8 cellular contexts compared by ENCODE assay signal in genomic region chr17:82098169-82098938, GRCh38. TPM values are rescaled to one million over a fixed set of nuclear protein-coding genes. Genes with fewer than 3 reads are reported as not detected.
A peak's percentile ranks its signal among the peaks of the same experiment; 100 is the strongest.
DNase-seq lines count a peak whose midpoint lies in the region; ATAC-seq and TF ChIP-seq lines count a peak whose summit lies in the region.

FASN (minus strand) TSS chr17:82098236; CDS start chr17:82096445, 1,791 bp downstream.

- TF ChIP-seq POLR2A in lower leg skin (IDR thresholded peaks at IDR 0.05): peak in 1 of 2 donors; percentile 67

- H3K27ac Mint-ChIP-seq in CD14-positive monocyte: peak within 1 kb of the TSS in 1 of 7 donors; percentile 66

- H3K4me3 Mint-ChIP-seq in CD14-positive monocyte: peak within 1 kb of the TSS; percentile 64 to 65

- peak; percentile 57 for TF ChIP-seq CTCF in CD14-positive monocyte (IDR thresholded peaks at IDR 0.05)
- no peak for TF ChIP-seq CTCF in lower leg skin (IDR thresholded peaks at IDR 0.05)

- no peaks in the 10 kb centered on the region for H3K9me3 Mint-ChIP-seq in CD14-positive monocyte

- H3K27me3 Mint-ChIP-seq in CD14-positive monocyte (ENCODE audit: low read depth in 3 of 3): peaks cover 0 to 4% (median 0%) of the 10 kb centered on the region in 3 donors

- intact Hi-C loops in CD14-positive monocyte (cut with micrococcal nuclease): loop anchor here (1.0 to 10.0 kb wide), 3 partner anchors 33 to 64 kb away; partner anchors contain the start of genes DCXR (in 1 of the 2), DUS1L (in 1 of the 2), GPS1 (in 1 of the 2) and RAC3 (in 1 of the 2)
- intact Hi-C loops in lower leg skin (cut with DNase I; ENCODE audit: low total_unique reads): no loop called here

- peaks cover 19% of the 10 kb centered on the region for H3K4me1 Mint-ChIP-seq in CD14-positive monocyte

- ATAC-seq in GM19372 (IDR thresholded peaks at IDR 0.05; ENCODE audit: low read depth, unreplicated experiment) (peak; percentile 61), HG03558 (IDR thresholded peaks at IDR 0.05; ENCODE audit: extremely low read depth, unreplicated experiment) (peak; percentile 63)

- H3K36me3 Mint-ChIP-seq in CD14-positive monocyte: peaks cover 1 to 3% of the 10 kb centered on the region in 2 donors

- 0 to 2% methylated on average over 31 to 40 of the region's 124 CpGs for WGBS in lower leg skin, 2 donors

- peak within 1 kb of the TSS; percentile 72 for H3K4me3 ChIP-seq in lower leg skin (ENCODE audit: low read depth, poor library complexity, severe bottlenecking)

- DNase-seq in CD14-positive monocyte (ENCODE audit: low spot score): peak; percentile 90
- DNase-seq in NCI-H748 (lab: John Stamatoyannopoulos, UW; ENCODE audit: unreplicated experiment): peak; percentile 97
- DNase-seq in activated CD4-positive, alpha-beta T cell treated with anti-CD3 and anti-CD28 coated beads, Interleukin-2, amount 50 U/mL, for 24 hours (ENCODE audit: low read depth in 1 of 2, low spot score in 1 of 2): peak; percentile 85 to 87
- peak; percentile 84 to 97 for DNase-seq in dermis microvascular lymphatic vessel endothelial cell (ENCODE audit: low read depth in 2 of 2)
- DNase-seq in lower leg skin (ENCODE audit: low spot score in 2 of 2): peak; percentile 89 to 99
- DNase-seq in stimulated activated CD4-positive, alpha-beta T cell treated with anti-CD3 and anti-CD28 coated beads, Interleukin-4, amount 100 ng/mL, for 48 hours (ENCODE audit: low read depth in 2 of 2): peak; percentile 91 to 94

RNA-seq across cellular contexts. Expression of gene FASN, which starts in this region (rescaled TPM):
- under 1 TPM; 0.08 to 0.13 TPM for polyA plus RNA-seq in CD14-positive monocyte
- 54.4 and 61.1 TPM in 2 replicates for total RNA-seq in dermis microvascular lymphatic vessel endothelial cell
- 100 to 1,000 TPM; 141 to 424 (median 233) TPM for total RNA-seq in lower leg skin

Comparison
In these comparisons a context has a peak if more than half of its experiments do, and no peak if none do; other contexts are left out.
1. Peak in every context shown above with its lines: DNase-seq, ATAC-seq and H3K4me3 ChIP-seq.
2. Peak in DNase-seq in CD14-positive monocyte; RNA of the gene not detected or under 1 TPM.